8 cellular contexts compared by ENCODE assay signal in the genomic region with DNA sequence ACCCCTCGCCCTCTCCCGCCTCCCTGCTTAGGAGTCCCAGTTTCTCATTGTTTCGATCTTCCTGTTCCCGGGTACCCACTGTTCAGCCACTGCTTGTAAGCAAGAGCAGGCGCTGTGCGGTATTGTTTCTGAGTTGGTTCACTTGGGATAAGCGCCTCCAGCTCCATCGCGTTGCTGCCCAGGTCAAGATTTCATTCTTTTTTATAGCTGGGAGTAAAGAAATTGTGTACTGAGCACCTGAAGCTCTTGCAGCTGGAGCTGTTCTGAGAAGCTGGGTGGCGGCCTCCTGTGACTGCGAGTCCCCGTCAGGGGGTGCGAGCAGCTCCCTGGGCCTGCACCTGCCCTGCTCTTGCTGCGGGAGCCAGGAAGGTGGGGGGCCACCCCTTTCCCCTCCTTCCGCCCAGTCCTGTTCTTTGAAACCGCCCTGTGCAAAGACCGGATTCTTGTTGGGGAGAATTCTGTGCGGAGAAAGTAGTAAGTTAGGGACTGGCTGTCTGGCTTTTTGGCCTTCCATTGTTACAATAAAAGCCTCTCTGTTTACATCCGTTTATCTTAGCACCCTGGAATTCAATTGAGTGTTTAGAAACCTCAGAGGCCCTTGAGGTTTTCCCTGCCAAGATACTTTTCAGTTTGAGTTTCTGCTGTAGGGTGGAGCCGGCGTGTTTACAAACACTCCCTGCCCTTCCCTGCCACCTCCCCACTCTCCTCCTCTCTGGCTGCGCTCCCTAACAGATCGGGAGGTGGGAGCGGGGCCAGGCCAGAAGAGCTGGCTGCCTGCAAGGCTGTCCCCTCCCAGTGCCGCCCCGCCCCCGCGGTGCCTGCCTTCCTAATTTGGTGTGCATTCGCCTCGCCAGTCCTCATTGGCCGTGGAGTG. TPM values are rescaled to one million over a fixed set of nuclear protein-coding genes. Genes with fewer than 3 reads are reported as not detected.
DNase-seq lines count a peak whose midpoint lies in the region; ATAC-seq and TF ChIP-seq lines count a peak whose summit lies in the region.

No MANE protein-coding gene starts in this region.

- intact Hi-C loops in ascending aorta (cut with DNase I) (loop anchor here (1.0 to 10.0 kb wide), 6 partner anchors 19 to 1880 kb away; a partner anchor contains a TSS), psoas muscle (cut with DNase I) (loop anchor here (2.0 to 5.0 kb wide), 3 partner anchors 30 to 102 kb away; a partner anchor contains a TSS), vagina (cut with DNase I) (no loop called here)

- peaks cover 3 to 36% of the 10 kb centered on the region in 2 donors for H3K4me1 ChIP-seq in ascending aorta
- peaks cover 0 to 61% of the 10 kb centered on the region in 2 donors for H3K4me1 ChIP-seq in right atrium auricular region
- H3K4me1 ChIP-seq in psoas muscle = peaks cover 29% of the 10 kb centered on the region
- peaks cover 56% of the 10 kb centered on the region for H3K4me1 ChIP-seq in vagina

- H3K4me3 ChIP-seq in GM08714 (ENCODE audit: low read length) = peak overlapping the region; percentile 3; the same call in 1 of the 2 replicates
- peak overlapping the region; percentile 45 to 53 for H3K4me3 ChIP-seq in ascending aorta
- H3K4me3 ChIP-seq in right atrium auricular region = peak overlapping the region in 1 of 2 donors; percentile 30
- H3K4me3 ChIP-seq in psoas muscle = peak overlapping the region; percentile 48
- H3K4me3 ChIP-seq in vagina = peak overlapping the region; percentile 29 to 41

- peak; percentile 93 to 96 (median 94) for ATAC-seq in psoas muscle

- H3K36me3 Mint-ChIP-seq in HFFc6 (ENCODE audit: low read depth) = peaks cover 40% of the 10 kb centered on the region

- peak overlapping the region; percentile 99 for H3K27ac Mint-ChIP-seq in HFFc6

- H3K36me3 ChIP-seq in ascending aorta (peaks cover 16 to 36% of the 10 kb centered on the region in 2 donors), right atrium auricular region (peaks cover 21% of the 10 kb centered on the region), psoas muscle (ENCODE audit: insufficient read depth in 1 of 2, low read depth in 1 of 2) (peaks cover 0 to 32% of the 10 kb centered on the region in 2 donors), vagina (peaks cover 0 to 20% of the 10 kb centered on the region in 2 donors)

- 12 to 16% (median 14%) methylated on average over 31 of the region's 31 CpGs for WGBS in psoas muscle, 3 donors

- H3K9me3 ChIP-seq in ascending aorta (no peaks in the 10 kb centered on the region), right atrium auricular region (no peaks in the 10 kb centered on the region), psoas muscle (no peaks in the 10 kb centered on the region), vagina (no peaks in the 10 kb centered on the region)

- H3K27ac ChIP-seq in ascending aorta (peak overlapping the region; percentile 81 to 94), right atrium auricular region (peak overlapping the region; percentile 84 to 88), psoas muscle (peak overlapping the region; percentile 92), vagina (peak overlapping the region; percentile 95)

- no peak for TF ChIP-seq POLR2A in vagina (IDR thresholded peaks at IDR 0.05)

- DNase-seq in HFFc6 = peak; percentile 100
- peak; percentile 94 for DNase-seq in NCI-H1048 (lab: John Stamatoyannopoulos, UW)
- peak; percentile 58 to 80 (median 63) for DNase-seq in T-helper 1 cell
- DNase-seq in ascending aorta (ENCODE audit: low spot score in 2 of 2) = peak; percentile 90 to 99
- DNase-seq in right atrium auricular region (ENCODE audit: low spot score) = peak; percentile 98
- DNase-seq in psoas muscle = peak; percentile 99 to 100
- peak in 1 of 2 donors; percentile 98 for DNase-seq in vagina (ENCODE audit: extremely low spot score in 2 of 2)

- TF ChIP-seq CTCF in HFFc6 (IDR thresholded peaks at IDR 0.05) (0 out of 2 replicates have a peak, but pooled peaks have one; percentile 10), ascending aorta (IDR thresholded peaks at IDR 0.05) (no peak), right atrium auricular region (IDR thresholded peaks at IDR 0.05) (peak in 1 of 2 donors; percentile 11), psoas muscle (IDR thresholded peaks at IDR 0.05) (no peak), vagina (IDR thresholded peaks at IDR 0.05) (no peak)

- no peaks in the 10 kb centered on the region; the same call in none of the 2 replicates for H3K27me3 Mint-ChIP-seq in HFFc6 (ENCODE audit: insufficient read depth)

- no peaks in the 10 kb centered on the region; the same call in 1 of the 2 replicates for H3K9me3 Mint-ChIP-seq in HFFc6

- H3K4me3 Mint-ChIP-seq in HFFc6 = peak overlapping the region; percentile 87

- H3K4me1 Mint-ChIP-seq in HFFc6 (ENCODE audit: low read depth) = peaks cover 38% of the 10 kb centered on the region

- H3K27me3 ChIP-seq in ascending aorta (no peaks in the 10 kb centered on the region), right atrium auricular region (no peaks in the 10 kb centered on the region), psoas muscle (ENCODE audit: insufficient read depth in 3 of 3, low read length in 2 of 3) (no peaks in the 10 kb centered on the region), vagina (no peaks in the 10 kb centered on the region)

RNA-seq across cellular contexts. Expression of a gene that starts 30.8 kb away (rescaled TPM):
- 10 to 100 TPM; 39.8 to 50.4 (median 42.1) TPM for total RNA-seq in HFFc6 (2021; fragmentation: NEBNext Ultra II Directional; extraction: Animal tissue kit (Norgen Biotek cat#: 25700))
- total RNA-seq in ascending aorta (115 TPM), right atrium auricular region (1 to 10 TPM; 7.5 to 9.2 TPM), psoas muscle (10 to 100 TPM in 1 of 4 donors, 1 to 10 TPM in 3; 6.6 to 20.1 (median 8.7) TPM), vagina (40.5 TPM)
- polyA plus RNA-seq in psoas muscle = 10 to 100 TPM; 12.1 to 19.2 (median 15.2) TPM
